ENCODE assay signal across 1 cellular context in the genomic region with DNA sequence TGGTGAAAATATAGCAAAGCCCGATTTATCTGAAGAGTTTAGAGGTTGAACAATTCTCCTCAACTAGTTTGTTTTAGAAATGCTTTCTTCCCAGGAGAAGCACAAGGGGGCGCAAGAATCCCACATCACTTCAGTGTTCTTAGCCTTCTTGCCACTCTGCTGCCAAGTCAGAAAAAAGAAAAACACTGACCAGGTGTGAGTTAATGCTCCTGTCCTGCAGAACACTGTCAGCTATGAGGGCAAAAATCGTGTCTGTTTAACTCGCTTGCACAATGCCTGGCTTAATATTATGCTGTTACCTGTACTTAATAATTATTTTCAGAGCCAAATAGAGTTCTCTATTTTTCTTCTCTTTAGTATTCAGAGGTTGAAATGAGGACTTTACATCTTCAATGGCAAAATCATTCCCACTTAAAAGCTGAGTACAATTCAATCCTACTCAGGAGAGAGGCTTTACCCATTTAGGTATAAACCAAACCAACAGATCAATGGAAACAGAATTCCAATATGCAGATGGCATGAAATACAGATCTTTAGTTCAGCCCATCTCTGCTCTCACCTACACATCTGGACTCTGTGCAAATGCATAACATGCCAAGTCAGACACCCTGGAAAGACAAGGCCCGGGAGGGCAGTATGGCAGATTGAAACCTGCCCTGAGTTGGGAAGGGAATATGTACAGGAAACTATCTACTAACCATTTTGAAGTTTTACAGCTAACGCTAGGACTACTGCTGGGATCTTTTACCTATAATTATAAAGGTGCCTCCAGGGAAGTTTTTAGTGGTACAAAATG.
TF ChIP-seq lines count a peak whose summit lies in the region.

No MANE protein-coding gene starts in this region.

TF ChIP-seq in HepG2, 621 proteins besides CTCF, POLR2A, EP300 and RAD21 (continued from another document and continues in another):
- TF ChIP-seq, protein P1, sequence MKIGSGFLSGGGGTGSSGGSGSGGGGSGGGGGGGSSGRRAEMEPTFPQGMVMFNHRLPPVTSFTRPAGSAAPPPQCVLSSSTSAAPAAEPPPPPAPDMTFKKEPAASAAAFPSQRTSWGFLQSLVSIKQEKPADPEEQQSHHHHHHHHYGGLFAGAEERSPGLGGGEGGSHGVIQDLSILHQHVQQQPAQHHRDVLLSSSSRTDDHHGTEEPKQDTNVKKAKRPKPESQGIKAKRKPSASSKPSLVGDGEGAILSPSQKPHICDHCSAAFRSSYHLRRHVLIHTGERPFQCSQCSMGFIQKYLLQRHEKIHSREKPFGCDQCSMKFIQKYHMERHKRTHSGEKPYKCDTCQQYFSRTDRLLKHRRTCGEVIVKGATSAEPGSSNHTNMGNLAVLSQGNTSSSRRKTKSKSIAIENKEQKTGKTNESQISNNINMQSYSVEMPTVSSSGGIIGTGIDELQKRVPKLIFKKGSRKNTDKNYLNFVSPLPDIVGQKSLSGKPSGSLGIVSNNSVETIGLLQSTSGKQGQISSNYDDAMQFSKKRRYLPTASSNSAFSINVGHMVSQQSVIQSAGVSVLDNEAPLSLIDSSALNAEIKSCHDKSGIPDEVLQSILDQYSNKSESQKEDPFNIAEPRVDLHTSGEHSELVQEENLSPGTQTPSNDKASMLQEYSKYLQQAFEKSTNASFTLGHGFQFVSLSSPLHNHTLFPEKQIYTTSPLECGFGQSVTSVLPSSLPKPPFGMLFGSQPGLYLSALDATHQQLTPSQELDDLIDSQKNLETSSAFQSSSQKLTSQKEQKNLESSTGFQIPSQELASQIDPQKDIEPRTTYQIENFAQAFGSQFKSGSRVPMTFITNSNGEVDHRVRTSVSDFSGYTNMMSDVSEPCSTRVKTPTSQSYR (CRISPR knock-in tag; IDR thresholded peaks at IDR 0.05; ENCODE audit: borderline replicate concordance): no peak
- no peak for TF ChIP-seq LCORL (IDR thresholded peaks at IDR 0.05)
- peak; percentile 30 for TF ChIP-seq LCORL (CRISPR knock-in tag; IDR thresholded peaks at IDR 0.05)
- TF ChIP-seq, protein P2, sequence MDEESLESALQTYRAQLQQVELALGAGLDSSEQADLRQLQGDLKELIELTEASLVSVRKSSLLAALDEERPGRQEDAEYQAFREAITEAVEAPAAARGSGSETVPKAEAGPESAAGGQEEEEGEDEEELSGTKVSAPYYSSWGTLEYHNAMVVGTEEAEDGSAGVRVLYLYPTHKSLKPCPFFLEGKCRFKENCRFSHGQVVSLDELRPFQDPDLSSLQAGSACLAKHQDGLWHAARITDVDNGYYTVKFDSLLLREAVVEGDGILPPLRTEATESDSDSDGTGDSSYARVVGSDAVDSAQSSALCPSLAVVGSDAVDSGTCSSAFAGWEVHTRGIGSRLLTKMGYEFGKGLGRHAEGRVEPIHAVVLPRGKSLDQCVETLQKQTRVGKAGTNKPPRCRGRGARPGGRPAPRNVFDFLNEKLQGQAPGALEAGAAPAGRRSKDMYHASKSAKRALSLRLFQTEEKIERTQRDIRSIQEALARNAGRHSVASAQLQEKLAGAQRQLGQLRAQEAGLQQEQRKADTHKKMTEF (CRISPR knock-in tag; IDR thresholded peaks at IDR 0.05): peak; percentile 32; the same call in 1 of the 2 replicates
- no peak for TF ChIP-seq TBL1XR1 (IDR thresholded peaks at IDR 0.05; ENCODE audit: borderline replicate concordance, low read length, partially characterized antibody)
- 0 out of 2 replicates have a peak, but pooled peaks have one; percentile 26 for TF ChIP-seq ELF3 (CRISPR knock-in tag; IDR thresholded peaks at IDR 0.05)
- no peak for TF ChIP-seq RNF2 (conservative IDR thresholded peaks at IDR 0.05; ENCODE audit: low read depth)
- TF ChIP-seq MIXL1 (CRISPR knock-in tag; IDR thresholded peaks at IDR 0.05): peak; percentile 47; the same call in 1 of the 2 replicates
- TF ChIP-seq GATAD1 (CRISPR knock-in tag; IDR thresholded peaks at IDR 0.05): 0 out of 2 replicates have a peak, but pooled peaks have one; percentile 29
- TF ChIP-seq, protein P3, sequence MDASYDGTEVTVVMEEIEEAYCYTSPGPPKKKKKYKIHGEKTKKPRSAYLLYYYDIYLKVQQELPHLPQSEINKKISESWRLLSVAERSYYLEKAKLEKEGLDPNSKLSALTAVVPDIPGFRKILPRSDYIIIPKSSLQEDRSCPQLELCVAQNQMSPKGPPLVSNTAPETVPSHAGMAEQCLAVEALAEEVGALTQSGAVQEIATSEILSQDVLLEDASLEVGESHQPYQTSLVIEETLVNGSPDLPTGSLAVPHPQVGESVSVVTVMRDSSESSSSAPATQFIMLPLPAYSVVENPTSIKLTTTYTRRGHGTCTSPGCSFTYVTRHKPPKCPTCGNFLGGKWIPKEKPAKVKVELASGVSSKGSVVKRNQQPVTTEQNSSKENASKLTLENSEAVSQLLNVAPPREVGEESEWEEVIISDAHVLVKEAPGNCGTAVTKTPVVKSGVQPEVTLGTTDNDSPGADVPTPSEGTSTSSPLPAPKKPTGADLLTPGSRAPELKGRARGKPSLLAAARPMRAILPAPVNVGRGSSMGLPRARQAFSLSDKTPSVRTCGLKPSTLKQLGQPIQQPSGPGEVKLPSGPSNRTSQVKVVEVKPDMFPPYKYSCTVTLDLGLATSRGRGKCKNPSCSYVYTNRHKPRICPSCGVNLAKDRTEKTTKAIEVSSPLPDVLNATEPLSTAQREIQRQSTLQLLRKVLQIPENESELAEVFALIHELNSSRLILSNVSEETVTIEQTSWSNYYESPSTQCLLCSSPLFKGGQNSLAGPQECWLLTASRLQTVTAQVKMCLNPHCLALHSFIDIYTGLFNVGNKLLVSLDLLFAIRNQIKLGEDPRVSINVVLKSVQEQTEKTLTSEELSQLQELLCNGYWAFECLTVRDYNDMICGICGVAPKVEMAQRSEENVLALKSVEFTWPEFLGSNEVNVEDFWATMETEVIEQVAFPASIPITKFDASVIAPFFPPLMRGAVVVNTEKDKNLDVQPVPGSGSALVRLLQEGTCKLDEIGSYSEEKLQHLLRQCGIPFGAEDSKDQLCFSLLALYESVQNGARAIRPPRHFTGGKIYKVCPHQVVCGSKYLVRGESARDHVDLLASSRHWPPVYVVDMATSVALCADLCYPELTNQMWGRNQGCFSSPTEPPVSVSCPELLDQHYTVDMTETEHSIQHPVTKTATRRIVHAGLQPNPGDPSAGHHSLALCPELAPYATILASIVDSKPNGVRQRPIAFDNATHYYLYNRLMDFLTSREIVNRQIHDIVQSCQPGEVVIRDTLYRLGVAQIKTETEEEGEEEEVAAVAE (CRISPR knock-in tag; IDR thresholded peaks at IDR 0.05; ENCODE audit: borderline replicate concordance): peak; percentile 78; the same call in 1 of the 2 replicates
- TF ChIP-seq IRF2 (CRISPR knock-in tag; IDR thresholded peaks at IDR 0.05): peak; percentile 70
- TF ChIP-seq POGZ (CRISPR knock-in tag; IDR thresholded peaks at IDR 0.05): no peak
- TF ChIP-seq, protein P4, sequence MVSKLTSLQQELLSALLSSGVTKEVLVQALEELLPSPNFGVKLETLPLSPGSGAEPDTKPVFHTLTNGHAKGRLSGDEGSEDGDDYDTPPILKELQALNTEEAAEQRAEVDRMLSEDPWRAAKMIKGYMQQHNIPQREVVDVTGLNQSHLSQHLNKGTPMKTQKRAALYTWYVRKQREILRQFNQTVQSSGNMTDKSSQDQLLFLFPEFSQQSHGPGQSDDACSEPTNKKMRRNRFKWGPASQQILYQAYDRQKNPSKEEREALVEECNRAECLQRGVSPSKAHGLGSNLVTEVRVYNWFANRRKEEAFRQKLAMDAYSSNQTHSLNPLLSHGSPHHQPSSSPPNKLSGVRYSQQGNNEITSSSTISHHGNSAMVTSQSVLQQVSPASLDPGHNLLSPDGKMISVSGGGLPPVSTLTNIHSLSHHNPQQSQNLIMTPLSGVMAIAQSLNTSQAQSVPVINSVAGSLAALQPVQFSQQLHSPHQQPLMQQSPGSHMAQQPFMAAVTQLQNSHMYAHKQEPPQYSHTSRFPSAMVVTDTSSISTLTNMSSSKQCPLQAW (CRISPR knock-in tag; IDR thresholded peaks at IDR 0.05): 0 out of 2 replicates have a peak, but pooled peaks have one; percentile 45
- TF ChIP-seq PITX1 (CRISPR knock-in tag; IDR thresholded peaks at IDR 0.05): 0 out of 2 replicates have a peak, but pooled peaks have one; percentile 13
- peak; percentile 46; the same call in 1 of the 2 replicates for TF ChIP-seq THAP11 (CRISPR knock-in tag; IDR thresholded peaks at IDR 0.05)
- peak; percentile 61; the same call in 1 of the 2 replicates for TF ChIP-seq HOXA5 (CRISPR knock-in tag; IDR thresholded peaks at IDR 0.05)
- TF ChIP-seq, protein P5, sequence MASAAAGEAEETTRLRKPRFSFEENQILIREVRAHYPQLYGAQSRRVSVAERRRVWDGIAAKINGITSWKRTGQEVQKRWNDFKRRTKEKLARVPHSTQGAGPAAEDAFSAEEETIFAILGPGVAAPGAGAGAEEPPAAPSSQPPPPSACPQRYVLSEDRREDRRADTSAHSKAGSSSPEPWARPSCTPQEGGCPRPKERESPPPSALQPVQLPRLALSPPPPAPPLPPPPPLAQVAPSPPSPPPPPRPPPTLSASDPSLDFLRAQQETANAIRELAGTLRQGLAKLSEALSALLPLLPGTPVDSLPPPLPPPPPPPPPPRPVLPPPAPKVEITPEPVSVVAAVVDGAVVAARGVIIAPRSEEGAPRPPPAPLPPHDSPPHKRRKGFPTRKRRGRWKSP (CRISPR knock-in tag; IDR thresholded peaks at IDR 0.05): peak; percentile 35; the same call in 1 of the 2 replicates
- 0 out of 2 replicates have a peak, but pooled peaks have one; percentile 7 for TF ChIP-seq FOXA3 (CRISPR knock-in tag; IDR thresholded peaks at IDR 0.05)
- TF ChIP-seq, protein P6, sequence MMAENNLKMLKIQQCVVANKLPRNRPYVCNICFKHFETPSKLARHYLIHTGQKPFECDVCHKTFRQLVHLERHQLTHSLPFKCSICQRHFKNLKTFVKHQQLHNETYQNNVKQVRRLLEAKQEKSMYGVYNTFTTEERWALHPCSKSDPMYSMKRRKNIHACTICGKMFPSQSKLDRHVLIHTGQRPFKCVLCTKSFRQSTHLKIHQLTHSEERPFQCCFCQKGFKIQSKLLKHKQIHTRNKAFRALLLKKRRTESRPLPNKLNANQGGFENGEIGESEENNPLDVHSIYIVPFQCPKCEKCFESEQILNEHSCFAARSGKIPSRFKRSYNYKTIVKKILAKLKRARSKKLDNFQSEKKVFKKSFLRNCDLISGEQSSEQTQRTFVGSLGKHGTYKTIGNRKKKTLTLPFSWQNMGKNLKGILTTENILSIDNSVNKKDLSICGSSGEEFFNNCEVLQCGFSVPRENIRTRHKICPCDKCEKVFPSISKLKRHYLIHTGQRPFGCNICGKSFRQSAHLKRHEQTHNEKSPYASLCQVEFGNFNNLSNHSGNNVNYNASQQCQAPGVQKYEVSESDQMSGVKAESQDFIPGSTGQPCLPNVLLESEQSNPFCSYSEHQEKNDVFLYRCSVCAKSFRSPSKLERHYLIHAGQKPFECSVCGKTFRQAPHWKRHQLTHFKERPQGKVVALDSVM (CRISPR knock-in tag; IDR thresholded peaks at IDR 0.05): no peak
- no peak for TF ChIP-seq SP140L (CRISPR knock-in tag; IDR thresholded peaks at IDR 0.05; ENCODE audit: borderline replicate concordance)
- TF ChIP-seq, protein P7, sequence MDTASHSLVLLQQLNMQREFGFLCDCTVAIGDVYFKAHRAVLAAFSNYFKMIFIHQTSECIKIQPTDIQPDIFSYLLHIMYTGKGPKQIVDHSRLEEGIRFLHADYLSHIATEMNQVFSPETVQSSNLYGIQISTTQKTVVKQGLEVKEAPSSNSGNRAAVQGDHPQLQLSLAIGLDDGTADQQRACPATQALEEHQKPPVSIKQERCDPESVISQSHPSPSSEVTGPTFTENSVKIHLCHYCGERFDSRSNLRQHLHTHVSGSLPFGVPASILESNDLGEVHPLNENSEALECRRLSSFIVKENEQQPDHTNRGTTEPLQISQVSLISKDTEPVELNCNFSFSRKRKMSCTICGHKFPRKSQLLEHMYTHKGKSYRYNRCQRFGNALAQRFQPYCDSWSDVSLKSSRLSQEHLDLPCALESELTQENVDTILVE (CRISPR knock-in tag; IDR thresholded peaks at IDR 0.05): 0 out of 2 replicates have a peak, but pooled peaks have one; percentile 42
- TF ChIP-seq, protein P8, sequence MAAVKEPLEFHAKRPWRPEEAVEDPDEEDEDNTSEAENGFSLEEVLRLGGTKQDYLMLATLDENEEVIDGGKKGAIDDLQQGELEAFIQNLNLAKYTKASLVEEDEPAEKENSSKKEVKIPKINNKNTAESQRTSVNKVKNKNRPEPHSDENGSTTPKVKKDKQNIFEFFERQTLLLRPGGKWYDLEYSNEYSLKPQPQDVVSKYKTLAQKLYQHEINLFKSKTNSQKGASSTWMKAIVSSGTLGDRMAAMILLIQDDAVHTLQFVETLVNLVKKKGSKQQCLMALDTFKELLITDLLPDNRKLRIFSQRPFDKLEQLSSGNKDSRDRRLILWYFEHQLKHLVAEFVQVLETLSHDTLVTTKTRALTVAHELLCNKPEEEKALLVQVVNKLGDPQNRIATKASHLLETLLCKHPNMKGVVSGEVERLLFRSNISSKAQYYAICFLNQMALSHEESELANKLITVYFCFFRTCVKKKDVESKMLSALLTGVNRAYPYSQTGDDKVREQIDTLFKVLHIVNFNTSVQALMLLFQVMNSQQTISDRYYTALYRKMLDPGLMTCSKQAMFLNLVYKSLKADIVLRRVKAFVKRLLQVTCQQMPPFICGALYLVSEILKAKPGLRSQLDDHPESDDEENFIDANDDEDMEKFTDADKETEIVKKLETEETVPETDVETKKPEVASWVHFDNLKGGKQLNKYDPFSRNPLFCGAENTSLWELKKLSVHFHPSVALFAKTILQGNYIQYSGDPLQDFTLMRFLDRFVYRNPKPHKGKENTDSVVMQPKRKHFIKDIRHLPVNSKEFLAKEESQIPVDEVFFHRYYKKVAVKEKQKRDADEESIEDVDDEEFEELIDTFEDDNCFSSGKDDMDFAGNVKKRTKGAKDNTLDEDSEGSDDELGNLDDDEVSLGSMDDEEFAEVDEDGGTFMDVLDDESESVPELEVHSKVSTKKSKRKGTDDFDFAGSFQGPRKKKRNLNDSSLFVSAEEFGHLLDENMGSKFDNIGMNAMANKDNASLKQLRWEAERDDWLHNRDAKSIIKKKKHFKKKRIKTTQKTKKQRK (IDR thresholded peaks at IDR 0.05; ENCODE audit: low read length): no peak
- TF ChIP-seq ZNF124 (CRISPR knock-in tag; IDR thresholded peaks at IDR 0.05): no peak
- TF ChIP-seq, protein P9, sequence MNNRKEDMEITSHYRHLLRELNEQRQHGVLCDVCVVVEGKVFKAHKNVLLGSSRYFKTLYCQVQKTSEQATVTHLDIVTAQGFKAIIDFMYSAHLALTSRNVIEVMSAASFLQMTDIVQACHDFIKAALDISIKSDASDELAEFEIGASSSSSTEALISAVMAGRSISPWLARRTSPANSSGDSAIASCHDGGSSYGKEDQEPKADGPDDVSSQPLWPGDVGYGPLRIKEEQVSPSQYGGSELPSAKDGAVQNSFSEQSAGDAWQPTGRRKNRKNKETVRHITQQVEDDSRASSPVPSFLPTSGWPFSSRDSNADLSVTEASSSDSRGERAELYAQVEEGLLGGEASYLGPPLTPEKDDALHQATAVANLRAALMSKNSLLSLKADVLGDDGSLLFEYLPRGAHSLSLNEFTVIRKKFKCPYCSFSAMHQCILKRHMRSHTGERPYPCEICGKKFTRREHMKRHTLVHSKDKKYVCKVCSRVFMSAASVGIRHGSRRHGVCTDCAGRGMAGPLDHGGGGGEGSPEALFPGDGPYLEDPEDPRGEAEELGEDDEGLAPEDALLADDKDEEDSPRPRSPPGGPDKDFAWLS (CRISPR knock-in tag; IDR thresholded peaks at IDR 0.05; ENCODE audit: borderline replicate concordance): no peak
